Comparison of ENCODE assay signal across 22 cellular contexts in the genomic region with DNA sequence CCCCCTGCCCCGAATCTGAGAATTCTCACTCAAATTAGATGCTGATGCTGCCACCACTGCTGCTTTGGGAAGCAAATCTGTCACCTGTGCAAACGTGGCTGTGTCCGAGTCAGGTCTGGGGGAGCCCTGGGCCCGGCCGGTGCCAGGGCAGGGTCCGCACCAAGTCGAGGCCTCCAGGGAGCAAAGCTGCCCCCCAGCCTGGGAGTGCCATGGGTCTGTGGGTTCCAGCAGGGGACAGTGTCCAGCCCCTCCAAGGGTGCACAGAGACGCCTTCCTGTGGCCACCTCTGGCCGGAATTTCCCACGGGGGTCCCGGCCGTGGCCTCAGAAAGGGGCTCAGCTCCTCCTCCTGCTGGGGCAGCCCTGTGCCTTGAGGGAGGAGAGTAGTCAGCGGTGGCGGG. TPM values are rescaled to one million over a fixed set of nuclear protein-coding genes. Genes with fewer than 3 reads are reported as not detected.
"Had no signal": no experiment of that assay in that cellular context is flagged by ENCODE, and none has a peak within 500 bp of the region (broad histone marks: within the 10 kb centered on the region; RNA-seq: fewer than 3 reads in every experiment).

No MANE protein-coding gene starts in this region.

- H3K36me3 ChIP-seq: esophagus muscularis mucosa, gastroesophageal sphincter, pancreas, right lobe of liver, thyroid gland, WERI-Rb-1 had no signal

- DNase-seq: activated CD8-positive, alpha-beta memory T cell treated with anti-CD3 and anti-CD28 coated beads, Interleukin-2, amount 50 U/mL, for 4 hours; activated effector memory CD4-positive, alpha-beta T cell treated with anti-CD3 and anti-CD28 coated beads, Interleukin-2, amount 50 U/mL, for 16 hours; activated T-cell treated with anti-CD3 and anti-CD28 coated beads, Interleukin-2, amount 50 U/mL, for 48 hours; amniotic stem cell; effector CD8-positive, alpha-beta T cell; immature natural killer cell; left ventricle myocardium superior; pancreas; right lobe of liver; stimulated activated CD4-positive, alpha-beta T cell treated with anti-CD3 and anti-CD28 coated beads, Interleukin-4, amount 100 ng/mL, for 1 hour; stimulated activated naive CD4-positive, alpha-beta T cell; T-cell; thyroid gland; WERI-Rb-1 had no signal

- H3K4me2 ChIP-seq: smooth muscle cell had no signal

- H3K27me3 ChIP-seq: pancreas, right lobe of liver, thyroid gland had no signal

- H3K9me3 Mint-ChIP-seq: activated naive CD4-positive, alpha-beta T cell treated with anti-CD3 and anti-CD28 coated beads, Interleukin-2, amount 50 U/mL, for 72 hours; immature natural killer cell; T-cell had no signal

- H3K9me3 ChIP-seq: esophagus muscularis mucosa, gastroesophageal sphincter, pancreas, right lobe of liver, thyroid gland had no signal

- H3K4me3 ChIP-seq: esophagus muscularis mucosa, gastroesophageal sphincter, pancreas, right lobe of liver, smooth muscle cell, thyroid gland had no signal

- H3K27ac ChIP-seq: esophagus muscularis mucosa, gastroesophageal sphincter, pancreas, right lobe of liver, thyroid gland, WERI-Rb-1 had no signal

- H3K4me3 Mint-ChIP-seq: immature natural killer cell had no signal

- H3K36me3 Mint-ChIP-seq: activated naive CD4-positive, alpha-beta T cell treated with anti-CD3 and anti-CD28 coated beads, Interleukin-2, amount 50 U/mL, for 72 hours; immature natural killer cell; T-cell had no signal

- H3K4me1 ChIP-seq: esophagus muscularis mucosa, gastroesophageal sphincter, pancreas, right lobe of liver, thyroid gland had no signal

- H3K27me3 Mint-ChIP-seq: T-cell had no signal

- ATAC-seq: activated naive CD4-positive, alpha-beta T cell treated with anti-CD3 and anti-CD28 coated beads, Interleukin-2, amount 50 U/mL, for 72 hours; gastroesophageal sphincter; left ventricle myocardium superior; right lobe of liver; SK-N-SH treated with all-trans-retinoic acid at 6 μM for 48 hours; T-cell had no signal

- H3K27ac Mint-ChIP-seq: immature natural killer cell had no signal

RNA-seq across cellular contexts. Expression of a gene that starts 27.7 kb away (rescaled TPM):
- total RNA-seq: activated naive CD4-positive, alpha-beta T cell treated with anti-CD3 and anti-CD28 coated beads, Interleukin-2, amount 50 U/mL, for 72 hours; endothelial cell of umbilical vein; left ventricle myocardium superior; pulmonary artery endothelial cell; right lobe of liver; smooth muscle cell; urinary bladder had no signal
- polyA plus RNA-seq: endothelial cell of umbilical vein, smooth muscle cell had no signal
